16 cellular contexts compared by ENCODE assay signal in the genomic region with DNA sequence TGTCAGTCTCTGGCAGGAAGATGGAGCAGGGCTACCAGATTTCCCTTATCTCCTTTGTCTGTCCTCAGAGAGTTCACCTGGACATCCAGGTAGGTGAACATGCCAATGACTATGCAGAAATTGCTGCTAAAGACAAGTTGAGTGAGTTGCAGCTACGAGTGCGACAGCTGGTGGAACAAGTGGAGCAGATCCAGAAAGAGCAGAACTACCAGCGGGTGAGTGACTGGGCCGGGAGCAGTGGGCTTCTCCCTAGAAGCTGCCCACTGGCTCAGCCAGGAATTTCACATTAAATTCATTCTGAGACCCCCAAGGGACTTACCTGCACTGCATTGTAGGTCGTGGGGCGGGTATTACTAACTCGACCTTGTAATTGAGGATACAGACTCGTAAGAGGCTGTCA. TPM values are rescaled to one million over a fixed set of nuclear protein-coding genes. Genes with fewer than 3 reads are reported as not detected.
DNase-seq lines count a peak whose midpoint lies in the region; ATAC-seq and TF ChIP-seq lines count a peak whose summit lies in the region.
"Had no signal": no experiment of that assay in that cellular context is flagged by ENCODE, and none has a peak within 500 bp of the region (broad histone marks: within the 10 kb centered on the region; RNA-seq: fewer than 3 reads in every experiment).

No MANE protein-coding gene starts in this region.

- WGBS in IMR-90 (ENCODE audit: extremely low coverage in 2 of 2, insufficient read length in 1 of 2), 2 experiments = 92% methylated on average over 4 of the region's 8 CpGs; no CpG with 5 or more reads in 1 of the 2 experiments

- peaks cover 33% of the 10 kb centered on the region for H3K4me1 Mint-ChIP-seq in activated naive CD8-positive, alpha-beta T cell (ENCODE audit: low read depth)
- H3K4me1 Mint-ChIP-seq in activated naive CD8-positive, alpha-beta T cell treated with anti-CD3 and anti-CD28 coated beads, Interleukin-2, amount 50 U/mL, for 24 hours = peaks cover 34% of the 10 kb centered on the region

- H3K4me3 ChIP-seq in IMR-90 (ENCODE audit: insufficient read depth, low read depth, low read length) (no peak overlapping the region), fibroblast of lung (replicated peaks in 1 of 4; ENCODE audit: control extremely low read depth in 1 of 4, insufficient read depth in 1 of 4, low read depth in 3 of 4, low read length in 4 of 4) (peak overlapping the region in 1 of 4 experiments; percentile 97), upper lobe of right lung (no peak overlapping the region), BE2C (ENCODE audit: low read depth, low read length) (no peak overlapping the region)
- H3K4me3 ChIP-seq: cardiac muscle cell had no signal

- no peak overlapping the region for H3K27ac Mint-ChIP-seq in activated naive CD8-positive, alpha-beta T cell
- no peak overlapping the region for H3K27ac Mint-ChIP-seq in activated naive CD8-positive, alpha-beta T cell treated with anti-CD3 and anti-CD28 coated beads, Interleukin-2, amount 50 U/mL, for 24 hours

- H3K36me3 Mint-ChIP-seq in activated naive CD8-positive, alpha-beta T cell = peaks cover 8% of the 10 kb centered on the region
- peaks cover 37% of the 10 kb centered on the region for H3K36me3 Mint-ChIP-seq in activated naive CD8-positive, alpha-beta T cell treated with anti-CD3 and anti-CD28 coated beads, Interleukin-2, amount 50 U/mL, for 24 hours (ENCODE audit: low read depth)

- no peak overlapping the region for H4K91ac ChIP-seq in IMR-90 (ENCODE audit: insufficient read depth, low read depth, low read length)

- H2AK9ac ChIP-seq in IMR-90 (replicated peaks; ENCODE audit: low read depth, low read length, poor library complexity) = peak overlapping the region; percentile 5

- no peak overlapping the region for H3K4ac ChIP-seq in IMR-90 (ENCODE audit: low read depth, low read length)

- DNase-seq in activated naive CD8-positive, alpha-beta T cell treated with anti-CD3 and anti-CD28 coated beads, Interleukin-2, amount 50 U/mL, for 24 hours = no peak
- DNase-seq in IMR-90 (no peak), fibroblast of lung (ENCODE audit: low read depth in 2 of 2) (no peak), upper lobe of right lung (peak; percentile 4), BE2C (no peak)
- DNase-seq: activated CD4-positive, CD25-positive, alpha-beta regulatory T cell; activated CD8-positive, alpha-beta T cell treated with anti-CD3 and anti-CD28 coated beads, Interleukin-2, amount 10 ng/mL, durations not matched to agents 7 days and 5 days; amniotic stem cell; DMS79; NCI-H1105 treated with DMSO at 0.1 percent for 48 hours; NCI-H510A treated with DMSO at 0.1 percent for 48 hours; nucleus accumbens; T1000 had no signal

- H3K18ac ChIP-seq in IMR-90 (ENCODE audit: low read depth, low read length) = no peak overlapping the region

- POLR2A ChIA-PET in IMR-90 (lab: Charles Lee; ENCODE audit: unreplicated experiment) = no interaction called here

- no peak overlapping the region for H3K56ac ChIP-seq in IMR-90 (ENCODE audit: extremely low read depth, insufficient read depth, low read length)

- no TSS peak for BruUV-seq in IMR-90 (replicated peaks; lab: Mats Ljungman, UMichigan)

- H3K4me2 ChIP-seq in IMR-90 (ENCODE audit: low read depth, low read length) (no peak overlapping the region), fibroblast of lung (ENCODE audit: extremely low read depth, insufficient read depth, low read length) (peak overlapping the region; percentile 83)

- H3K9me3 Mint-ChIP-seq in activated naive CD8-positive, alpha-beta T cell (ENCODE audit: low read depth) = no peaks in the 10 kb centered on the region
- H3K9me3 Mint-ChIP-seq in activated naive CD8-positive, alpha-beta T cell treated with anti-CD3 and anti-CD28 coated beads, Interleukin-2, amount 50 U/mL, for 24 hours = no peaks in the 10 kb centered on the region

- H4K20me1 ChIP-seq in IMR-90 (ENCODE audit: insufficient read depth, low read length) (peaks cover 8% of the 10 kb centered on the region; the same call in 1 of the 2 replicates), fibroblast of lung (ENCODE audit: control insufficient read depth, extremely low read depth, insufficient read depth, low read length) (no peaks in the 10 kb centered on the region)

- H3K4me1 ChIP-seq in IMR-90 (ENCODE audit: control insufficient read depth, insufficient read depth, low read length) (peaks cover 3% of the 10 kb centered on the region; the same call in 1 of the 2 replicates), fibroblast of lung (ENCODE audit: control insufficient read depth, extremely low read depth, insufficient read depth, low read length) (peaks cover 6% of the 10 kb centered on the region), upper lobe of right lung (peaks cover 12% of the 10 kb centered on the region), BE2C (no peaks in the 10 kb centered on the region)

- ATAC-seq in activated naive CD8-positive, alpha-beta T cell treated with anti-CD3 and anti-CD28 coated beads, Interleukin-2, amount 50 U/mL, for 24 hours = no peak
- ATAC-seq in IMR-90 (ENCODE audit: low read depth) (no peak), upper lobe of right lung (no peak), HG03565 (IDR thresholded peaks at IDR 0.05; ENCODE audit: unreplicated experiment) (no peak)
- ATAC-seq: activated CD8-positive, alpha-beta T cell treated with anti-CD3 and anti-CD28 coated beads, Interleukin-2, amount 10 ng/mL, durations not matched to agents 7 days and 5 days had no signal

- dilution Hi-C loops in IMR-90 (cut with HindIII; ENCODE audit: low sequenced_read_pairs, unreplicated experiment) = no loop called here

- H3K79me1 ChIP-seq in IMR-90 (ENCODE audit: low read depth in 1 of 2, low read length in 2 of 2) = peaks cover 15 to 44% of the 10 kb centered on the region in 2 experiments

- H2BK120ac ChIP-seq in IMR-90 (ENCODE audit: low read depth, low read length) = no peak overlapping the region

- CTCF ChIA-PET in IMR-90 (lab: Yijun Ruan, JAX) = no interaction called here

- H2AFZ ChIP-seq in IMR-90 (replicated peaks; ENCODE audit: low read length, poor library complexity) = no peak overlapping the region
- no peak overlapping the region for H2AFZ ChIP-seq in fibroblast of lung (ENCODE audit: low read length)

- in situ Hi-C loops in IMR-90 (cut with MboI; ENCODE audit: low sequenced_read_pairs) = no loop called here

- H3K23ac ChIP-seq in IMR-90 (ENCODE audit: low read depth, low read length) = no peak overlapping the region; the same call in 1 of the 2 replicates

- peak overlapping the region; percentile 13 for H3K4me3 Mint-ChIP-seq in activated naive CD8-positive, alpha-beta T cell
- H3K4me3 Mint-ChIP-seq in activated naive CD8-positive, alpha-beta T cell treated with anti-CD3 and anti-CD28 coated beads, Interleukin-2, amount 50 U/mL, for 24 hours = no peak overlapping the region

- no peak overlapping the region for H4K5ac ChIP-seq in IMR-90 (ENCODE audit: low read depth, low read length)

- H4K8ac ChIP-seq in IMR-90 (ENCODE audit: low read depth in 2 of 2, low read length in 2 of 2) = no peak overlapping the region

- TF ChIP-seq CTCF in IMR-90 (conservative IDR thresholded peaks at IDR 0.05; ENCODE audit: low read depth, low read length) (no peak), fibroblast of lung (conservative IDR thresholded peaks at IDR 0.05 in 1 of 2, IDR thresholded peaks at IDR 0.05 in 1 of 2; ENCODE audit: low read depth in 1 of 2, low read length in 2 of 2) (no peak), upper lobe of right lung (IDR thresholded peaks at IDR 0.05) (no peak), BE2C (IDR thresholded peaks at IDR 0.05; ENCODE audit: low read depth, low read length) (no peak)

- peaks cover 2% of the 10 kb centered on the region for H3K27me3 Mint-ChIP-seq in activated naive CD8-positive, alpha-beta T cell
- peaks cover 15% of the 10 kb centered on the region for H3K27me3 Mint-ChIP-seq in activated naive CD8-positive, alpha-beta T cell treated with anti-CD3 and anti-CD28 coated beads, Interleukin-2, amount 50 U/mL, for 24 hours

- H3K27ac ChIP-seq in IMR-90 (ENCODE audit: insufficient read depth, low read length) (no peak overlapping the region), fibroblast of lung (ENCODE audit: insufficient read depth, low read length) (no peak overlapping the region), upper lobe of right lung (no peak overlapping the region)
- H3K27ac ChIP-seq: cardiac muscle cell had no signal

- H2BK5ac ChIP-seq in IMR-90 (ENCODE audit: low read depth, low read length, poor library complexity, severe bottlenecking) = no peak overlapping the region

- no peak overlapping the region for H2BK20ac ChIP-seq in IMR-90 (ENCODE audit: low read depth, low read length)

- TF ChIP-seq POLR2A in IMR-90 (IDR thresholded peaks at IDR 0.05; ENCODE audit: low read depth, low read length) = no peak

- H3K9ac ChIP-seq in IMR-90 (ENCODE audit: low read depth, low read length) (no peak overlapping the region), fibroblast of lung (ENCODE audit: insufficient read depth, low read length) (no peak overlapping the region)

- peaks cover 19% of the 10 kb centered on the region for H3K9me1 ChIP-seq in IMR-90 (ENCODE audit: insufficient read depth, low read length)

- no peak overlapping the region for H2AK5ac ChIP-seq in IMR-90 (ENCODE audit: low read depth, low read length)

- no peak overlapping the region for H3K14ac ChIP-seq in IMR-90 (replicated peaks; ENCODE audit: low read depth, low read length)

- no peaks in the 10 kb centered on the region for H3K9me3 ChIP-seq in IMR-90 (ENCODE audit: control insufficient read depth, insufficient read depth, low read length)
- no peaks in the 10 kb centered on the region for H3K9me3 ChIP-seq in fibroblast of lung (ENCODE audit: control insufficient read depth, insufficient read depth, low read depth, low read length)
- H3K9me3 ChIP-seq in upper lobe of right lung = no peaks in the 10 kb centered on the region
- H3K9me3 ChIP-seq in BE2C = no peaks in the 10 kb centered on the region

- H3K79me2 ChIP-seq in fibroblast of lung (ENCODE audit: control insufficient read depth, insufficient read depth, low read length) = peaks cover 20% of the 10 kb centered on the region

- no peak for TF ChIP-seq RAD21 in IMR-90 (IDR thresholded peaks at IDR 0.05; ENCODE audit: low read length)

- H2BK15ac ChIP-seq in IMR-90 (ENCODE audit: low read depth, low read length) = no peak overlapping the region

- H3K36me3 ChIP-seq in IMR-90 (ENCODE audit: control insufficient read depth, insufficient read depth, low read length) = peaks cover 35% of the 10 kb centered on the region
- H3K36me3 ChIP-seq in fibroblast of lung (ENCODE audit: control insufficient read depth, insufficient read depth, low read length) = peaks cover 29% of the 10 kb centered on the region
- peaks cover 37% of the 10 kb centered on the region for H3K36me3 ChIP-seq in upper lobe of right lung
- peaks cover 21% of the 10 kb centered on the region for H3K36me3 ChIP-seq in BE2C

- H3K27me3 ChIP-seq in IMR-90 (ENCODE audit: control insufficient read depth, insufficient read depth, low read length) = no peaks in the 10 kb centered on the region
- peaks cover 9% of the 10 kb centered on the region for H3K27me3 ChIP-seq in fibroblast of lung (ENCODE audit: control insufficient read depth, insufficient read depth, low read length)
- peaks cover 9% of the 10 kb centered on the region for H3K27me3 ChIP-seq in upper lobe of right lung
- H3K27me3 ChIP-seq in BE2C = peaks cover 5% of the 10 kb centered on the region

- intact Hi-C loops in IMR-90 (cut with micrococcal nuclease) = no loop called here
- intact Hi-C loops in upper lobe of right lung (cut with DNase I) = no loop called here

RNA-seq across cellular contexts. Expression of gene TMED9, which starts 2.1 kb away (rescaled TPM):
- 123 and 142 TPM in 2 replicates for total RNA-seq in IMR-90 (2012; rRNA removed)
- 269 and 357 TPM in 2 replicates for polyA plus RNA-seq in IMR-90 (2012; rRNA removed)
- 258 and 428 TPM in 2 replicates for polyA plus RNA-seq in IMR-90 (2012; cell fraction: cytosol; rRNA removed)
- polyA plus RNA-seq in IMR-90 (2012; cell fraction: nucleus; rRNA removed; ENCODE audit: low replicate concordance) = 81.0 and 128 TPM in 2 replicates
- 94.8 and 139 TPM in 2 replicates for total RNA-seq in fibroblast of lung
- 259 and 355 TPM in 2 replicates for polyA plus RNA-seq in fibroblast of lung
- polyA plus RNA-seq in fibroblast of lung (2012) = 345 and 434 TPM in 2 replicates
- 259 and 273 TPM in 2 replicates for polyA minus RNA-seq in fibroblast of lung (ENCODE audit: low replicate concordance)
- 133 TPM for total RNA-seq in upper lobe of right lung
- polyA plus RNA-seq in BE2C (2012; ENCODE audit: insufficient read depth, insufficient read length, low read depth) = 482 TPM

RNA-seq across cellular contexts. Expression of gene B4GALT7, which starts 5.9 kb away (rescaled TPM):
- total RNA-seq in IMR-90 (2012; rRNA removed) (28.6 and 29.2 TPM in 2 replicates), fibroblast of lung (21.6 and 29.1 TPM in 2 replicates), upper lobe of right lung (23.2 TPM)
- polyA plus RNA-seq in IMR-90 (2012; rRNA removed) (79.6 and 80.5 TPM in 2 replicates), fibroblast of lung (18.2 and 20.8 TPM in 2 replicates)
- 34.0 and 96.9 TPM in 2 replicates for polyA plus RNA-seq in IMR-90 (2012; cell fraction: cytosol; rRNA removed)
- 107 and 272 TPM in 2 replicates for polyA plus RNA-seq in IMR-90 (2012; cell fraction: nucleus; rRNA removed; ENCODE audit: low replicate concordance)
- polyA plus RNA-seq in fibroblast of lung (2012) = 30.8 and 30.9 TPM in 2 replicates
- polyA minus RNA-seq in fibroblast of lung (ENCODE audit: low replicate concordance) = 28.3 and 30.6 TPM in 2 replicates
- polyA plus RNA-seq in BE2C (2012; ENCODE audit: insufficient read depth, insufficient read length, low read depth) = 38.7 TPM

RNA-seq across cellular contexts. Expression of gene FAM193B, which starts 39.7 kb away (rescaled TPM):
- total RNA-seq in IMR-90 (2012; rRNA removed) (8.1 and 9.5 TPM in 2 replicates), fibroblast of lung (17.5 and 28.4 TPM in 2 replicates), upper lobe of right lung (76.3 TPM)
- polyA plus RNA-seq in IMR-90 (2012; rRNA removed) (51.4 and 52.2 TPM in 2 replicates), fibroblast of lung (15.9 and 27.9 TPM in 2 replicates)
- polyA plus RNA-seq in IMR-90 (2012; cell fraction: cytosol; rRNA removed) = 21.3 and 26.2 TPM in 2 replicates
- 386 and 448 TPM in 2 replicates for polyA plus RNA-seq in IMR-90 (2012; cell fraction: nucleus; rRNA removed; ENCODE audit: low replicate concordance)
- 16.0 and 31.0 TPM in 2 replicates for polyA plus RNA-seq in fibroblast of lung (2012)
- 29.0 and 78.7 TPM in 2 replicates for polyA minus RNA-seq in fibroblast of lung (ENCODE audit: low replicate concordance)
- polyA plus RNA-seq in BE2C (2012; ENCODE audit: insufficient read depth, insufficient read length, low read depth) = 261 TPM
